Comparison of ENCODE assay signal across 24 cellular contexts in the genomic region with DNA sequence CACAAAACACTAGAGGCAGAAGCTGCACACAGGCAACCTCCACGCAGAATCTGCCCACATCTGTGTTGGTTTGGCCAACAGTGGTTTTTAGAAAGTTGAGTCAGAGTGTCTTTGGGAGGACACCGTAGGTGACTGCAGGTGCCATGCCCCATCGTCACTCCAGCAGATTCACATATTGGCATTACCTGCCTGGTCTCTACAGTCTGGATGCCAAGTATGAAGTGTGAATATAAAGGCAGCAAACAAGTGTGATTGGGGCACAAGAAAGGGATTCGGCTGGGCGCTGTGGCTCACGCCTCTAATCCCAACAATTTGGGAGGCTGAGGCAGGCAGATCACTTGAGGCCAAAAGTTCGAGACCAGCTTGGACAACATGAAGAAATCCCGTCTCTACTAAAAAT. TPM values are rescaled to one million over a fixed set of nuclear protein-coding genes. Genes with fewer than 3 reads are reported as not detected.
DNase-seq lines count a peak whose midpoint lies in the region; ATAC-seq and TF ChIP-seq lines count a peak whose summit lies in the region.
"Had no signal": no experiment of that assay in that cellular context is flagged by ENCODE, and none has a peak within 500 bp of the region (broad histone marks: within the 10 kb centered on the region; RNA-seq: fewer than 3 reads in every experiment).

No MANE protein-coding gene starts in this region.

- no peak overlapping the region; a peak in 1 of 22 replicates for H3K9ac ChIP-seq in BLaER1 treated with 17β-estradiol and CSF1 and Interleukin-3, amounts not matched to agents 10 nM and 100 nM
- H3K9ac ChIP-seq: KMS-11 had no signal

- peak overlapping the region; percentile 68 to 98 (median 88) for H3K4me2 ChIP-seq in BLaER1 treated with 17β-estradiol and CSF1 and Interleukin-3, amounts not matched to agents 10 nM and 100 nM
- H3K4me2 ChIP-seq: KMS-11 had no signal

- intact Hi-C loops in body of pancreas (cut with DNase I): no loop called here
- intact Hi-C loops in posterior vena cava (cut with DNase I): no loop called here

- H3K4me1 ChIP-seq in BLaER1 treated with 17β-estradiol and CSF1 and Interleukin-3, amounts not matched to agents 10 nM and 100 nM: peaks cover 78 to 100% (median 97%) of the 10 kb centered on the region in 10 experiments
- H3K4me1 ChIP-seq in body of pancreas: peaks cover 65% of the 10 kb centered on the region

- no peaks in the 10 kb centered on the region for H3K9me3 ChIP-seq in BLaER1 treated with 17β-estradiol and CSF1 and Interleukin-3, amounts not matched to agents 10 nM and 100 nM (replicated peaks in 1 of 11)
- H3K9me3 ChIP-seq in body of pancreas: no peaks in the 10 kb centered on the region
- H3K9me3 ChIP-seq: Caco-2 had no signal

- DNase-seq in activated CD8-positive, alpha-beta memory T cell treated with anti-CD3 and anti-CD28 coated beads, Interleukin-2, amount 50 U/mL, for 48 hours: peak; percentile 43
- no peak for DNase-seq in activated CD8-positive, alpha-beta memory T cell treated with anti-CD3 and anti-CD28 coated beads, Interleukin-2, amount 50 U/mL, for 4 hours
- no peak for DNase-seq in body of pancreas
- peak; percentile 37 for DNase-seq in posterior vena cava (ENCODE audit: low spot score)
- DNase-seq in NCI-H748 (lab: John Stamatoyannopoulos, UW; ENCODE audit: unreplicated experiment): no peak
- no peak for DNase-seq in NCI-H1436 treated with DMSO at 0.1 percent for 48 hours (lab: John Stamatoyannopoulos, UW)
- no peak for DNase-seq in NCI-H82 (lab: John Stamatoyannopoulos, UW)
- DNase-seq: C1 segment of cervical spinal cord, Caco-2, GF-D8, MM.1S, NCI-H1694, NCI-H2029 treated with DMSO at 0.1 percent for 48 hours, NCI-H446 treated with DMSO at 0.1 percent for 48 hours, SHP77 had no signal

- no peaks in the 10 kb centered on the region for H4K20me1 ChIP-seq in BLaER1 treated with 17β-estradiol and CSF1 and Interleukin-3, amounts not matched to agents 10 nM and 100 nM

- no peak for TF ChIP-seq CTCF in body of pancreas (IDR thresholded peaks at IDR 0.05)

- H3K36me3 ChIP-seq in BLaER1 treated with 17β-estradiol and CSF1 and Interleukin-3, amounts not matched to agents 10 nM and 100 nM: no peaks in the 10 kb centered on the region
- H3K36me3 ChIP-seq in body of pancreas (replicated peaks in 1 of 2; ENCODE audit: insufficient read depth in 1 of 2, low read depth in 2 of 2): no peaks in the 10 kb centered on the region

- no peak for TF ChIP-seq POLR2A in body of pancreas (IDR thresholded peaks at IDR 0.05)

- H3K4me3 ChIP-seq in BLaER1 treated with 17β-estradiol and CSF1 and Interleukin-3, amounts not matched to agents 10 nM and 100 nM: peak overlapping the region in 1 of 10 experiments; percentile 57; a peak in 2 of 20 replicates
- H3K4me3 ChIP-seq in body of pancreas: no peak overlapping the region

- no peaks in the 10 kb centered on the region for H3K27me3 ChIP-seq in BLaER1 treated with 17β-estradiol and CSF1 and Interleukin-3, amounts not matched to agents 10 nM and 100 nM
- H3K27me3 ChIP-seq in body of pancreas: no peaks in the 10 kb centered on the region

- no peak for ATAC-seq in body of pancreas
- ATAC-seq: CD8-positive, alpha-beta T cell; HCT116; Panc1 had no signal

- WGBS in body of pancreas, 2 donors: 91 to 95% methylated on average over 8 of the region's 8 CpGs

- peak overlapping the region in 8 of 11 experiments; percentile 38 to 56 (median 48); a peak in 14 of 22 replicates for H3K27ac ChIP-seq in BLaER1 treated with 17β-estradiol and CSF1 and Interleukin-3, amounts not matched to agents 10 nM and 100 nM
- peak overlapping the region in 3 of 4 donors; percentile 81 to 90 (median 88) for H3K27ac ChIP-seq in body of pancreas
- H3K27ac ChIP-seq: HL-60, KMS-11, RWPE1 had no signal

RNA-seq across cellular contexts. Expression of a gene that starts 11.0 kb away (rescaled TPM):
- total RNA-seq in body of pancreas (100 to 1,000 TPM; 290 to 396 TPM), posterior vena cava (1 to 10 TPM; 3.6 to 4.5 TPM)
- total RNA-seq: OCI-LY7, SK-MEL-5 had no signal

RNA-seq across cellular contexts. Expression of a gene that starts 38.6 kb away (rescaled TPM):
- total RNA-seq in body of pancreas (1 to 10 TPM in 1 of 2 donors, under 1 TPM in 1; 0.33 to 1.6 TPM), posterior vena cava (1 to 10 TPM; 1.2 to 1.5 TPM)
- total RNA-seq: Caco-2, OCI-LY7, SK-MEL-5 had no signal

RNA-seq across cellular contexts. Expression of a gene that starts 40.9 kb away (rescaled TPM):
- total RNA-seq in body of pancreas (10 to 100 TPM; 16.8 to 23.9 TPM), posterior vena cava (100 to 1,000 TPM in 1 of 2 donors, 10 to 100 TPM in 1; 62.8 to 107 TPM)
- total RNA-seq: CD8-positive, alpha-beta T cell; OCI-LY7 had no signal

Comparison
In these comparisons a context has a peak if more than half of its experiments do, and no peak if none do; other contexts are left out.
1. DNase-seq: peak in activated CD8-positive, alpha-beta memory T cell treated with anti-CD3 and anti-CD28 coated beads, Interleukin-2, amount 50 U/mL, for 48 hours (single experiment) and posterior vena cava (single experiment); none in activated CD8-positive, alpha-beta memory T cell treated with anti-CD3 and anti-CD28 coated beads, Interleukin-2, amount 50 U/mL, for 4 hours (single experiment), body of pancreas (0 of 4), NCI-H748 (single experiment), NCI-H1436 treated with DMSO at 0.1 percent for 48 hours (single experiment) and NCI-H82 (single experiment).
2. RNA of a gene that starts 11.0 kb away (total RNA-seq): 290 to 396 TPM in body of pancreas; 3.6 to 4.5 TPM in posterior vena cava; every median in the first group is over 10 times any median in the second.